Comparison of ENCODE assay signal across 9 cellular contexts in the genomic region with DNA sequence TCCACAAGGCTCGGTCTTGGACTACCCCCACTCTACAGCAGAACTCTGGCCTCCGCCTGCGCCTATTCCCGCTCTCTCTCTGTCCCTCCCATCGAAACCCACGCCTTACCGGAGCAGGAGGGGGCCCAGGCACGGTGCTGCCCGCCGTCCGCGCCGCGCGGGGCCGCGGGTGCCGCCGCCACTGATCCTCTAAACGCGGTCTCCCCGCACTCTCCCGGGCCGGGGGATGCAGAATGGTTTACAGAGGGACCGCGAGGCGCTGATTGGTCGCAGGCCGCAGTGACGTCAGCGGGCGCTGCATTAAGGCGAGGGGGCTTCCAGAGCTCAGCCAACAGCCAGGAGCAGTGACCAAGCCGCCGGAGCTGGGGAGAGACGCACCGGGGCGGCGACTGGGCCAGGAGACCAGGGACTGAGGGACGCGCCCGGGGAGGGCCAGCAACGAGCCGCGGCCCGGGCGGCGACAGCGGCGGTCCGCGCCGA. TPM values are rescaled to one million over a fixed set of nuclear protein-coding genes. Genes with fewer than 3 reads are reported as not detected.
DNase-seq lines count a peak whose midpoint lies in the region; ATAC-seq lines count a peak whose summit lies in the region.
"Had no signal": no experiment of that assay in that cellular context is flagged by ENCODE, and none has a peak within 500 bp of the region (broad histone marks: within the 10 kb centered on the region; RNA-seq: fewer than 3 reads in every experiment).

No MANE protein-coding gene starts in this region.

- peak overlapping the region; percentile 58 for H3K4me3 Mint-ChIP-seq in stimulated activated naive CD8-positive, alpha-beta T cell treated with anti-CD3 and anti-CD28 coated beads, Interleukin-15, Interleukin-2, amounts not matched to agents 100 ng/mL and 50 ng/mL, for 24 hours
- peak overlapping the region; percentile 88 for H3K4me3 Mint-ChIP-seq in T-helper 17 cell

- no peak for ATAC-seq in stimulated activated naive CD8-positive, alpha-beta T cell treated with anti-CD3 and anti-CD28 coated beads, Interleukin-15, Interleukin-2, amounts not matched to agents 100 U/mL and 50 U/mL, for 24 hours
- ATAC-seq in T-helper 17 cell, result no peak
- ATAC-seq in GM18870 (IDR thresholded peaks at IDR 0.05; ENCODE audit: unreplicated experiment), result no peak

- H3K27me3 Mint-ChIP-seq in stimulated activated naive CD8-positive, alpha-beta T cell treated with anti-CD3 and anti-CD28 coated beads, Interleukin-15, Interleukin-2, amounts not matched to agents 100 ng/mL and 50 ng/mL, for 24 hours, result peaks cover 89% of the 10 kb centered on the region
- H3K27me3 Mint-ChIP-seq in T-helper 17 cell, result peaks cover 90% of the 10 kb centered on the region

- peaks cover 76% of the 10 kb centered on the region for H3K4me1 Mint-ChIP-seq in stimulated activated naive CD8-positive, alpha-beta T cell treated with anti-CD3 and anti-CD28 coated beads, Interleukin-15, Interleukin-2, amounts not matched to agents 100 ng/mL and 50 ng/mL, for 24 hours (ENCODE audit: low read depth)
- peaks cover 66% of the 10 kb centered on the region for H3K4me1 Mint-ChIP-seq in T-helper 17 cell

- H3K9me3 Mint-ChIP-seq in stimulated activated naive CD8-positive, alpha-beta T cell treated with anti-CD3 and anti-CD28 coated beads, Interleukin-15, Interleukin-2, amounts not matched to agents 100 ng/mL and 50 ng/mL, for 24 hours, result no peaks in the 10 kb centered on the region

- H3K27ac Mint-ChIP-seq in stimulated activated naive CD8-positive, alpha-beta T cell treated with anti-CD3 and anti-CD28 coated beads, Interleukin-15, Interleukin-2, amounts not matched to agents 100 ng/mL and 50 ng/mL, for 24 hours, result peak overlapping the region; percentile 31
- peak overlapping the region; percentile 39 for H3K27ac Mint-ChIP-seq in T-helper 17 cell

- no peaks in the 10 kb centered on the region for H3K36me3 Mint-ChIP-seq in stimulated activated naive CD8-positive, alpha-beta T cell treated with anti-CD3 and anti-CD28 coated beads, Interleukin-15, Interleukin-2, amounts not matched to agents 100 ng/mL and 50 ng/mL, for 24 hours (ENCODE audit: low read depth)
- H3K36me3 Mint-ChIP-seq in T-helper 17 cell (ENCODE audit: low read depth), result peaks cover 10% of the 10 kb centered on the region

- DNase-seq in stimulated activated naive CD8-positive, alpha-beta T cell treated with anti-CD3 and anti-CD28 coated beads, Interleukin-15, Interleukin-2, amounts not matched to agents 100 U/mL and 50 U/mL, for 24 hours, result no peak
- no peak for DNase-seq in T-helper 17 cell
- no peak for DNase-seq in GM19240 (ENCODE audit: insufficient read length, low spot score)
- no peak for DNase-seq in NCI-H2029 (lab: John Stamatoyannopoulos, UW)
- DNase-seq in effector CD4-positive, alpha-beta T cell, result no peak

- peak overlapping the region; percentile 64 for H3K4me3 ChIP-seq in iPS-18c (ENCODE audit: insufficient read depth, low read depth, low read length)

- H3K9me3 ChIP-seq in T-helper 17 cell (ENCODE audit: control insufficient read depth, low read length, poor library complexity, severe bottlenecking), result no peaks in the 10 kb centered on the region
- H3K9me3 ChIP-seq in iPS-18c (ENCODE audit: control insufficient read depth, insufficient read depth, low read length), result peaks cover 5% of the 10 kb centered on the region

RNA-seq across cellular contexts. Expression of gene LHX1, which starts 0.8 kb away (rescaled TPM):
- total RNA-seq in T-helper 17 cell, result not detected
- total RNA-seq: dermis microvascular lymphatic vessel endothelial cell had no signal

RNA-seq across cellular contexts. Expression of gene AATF, which starts 12.3 kb away (rescaled TPM):
- 10 to 100 TPM; 47.8 to 56.3 TPM for total RNA-seq in T-helper 17 cell
